In the genomic region with DNA sequence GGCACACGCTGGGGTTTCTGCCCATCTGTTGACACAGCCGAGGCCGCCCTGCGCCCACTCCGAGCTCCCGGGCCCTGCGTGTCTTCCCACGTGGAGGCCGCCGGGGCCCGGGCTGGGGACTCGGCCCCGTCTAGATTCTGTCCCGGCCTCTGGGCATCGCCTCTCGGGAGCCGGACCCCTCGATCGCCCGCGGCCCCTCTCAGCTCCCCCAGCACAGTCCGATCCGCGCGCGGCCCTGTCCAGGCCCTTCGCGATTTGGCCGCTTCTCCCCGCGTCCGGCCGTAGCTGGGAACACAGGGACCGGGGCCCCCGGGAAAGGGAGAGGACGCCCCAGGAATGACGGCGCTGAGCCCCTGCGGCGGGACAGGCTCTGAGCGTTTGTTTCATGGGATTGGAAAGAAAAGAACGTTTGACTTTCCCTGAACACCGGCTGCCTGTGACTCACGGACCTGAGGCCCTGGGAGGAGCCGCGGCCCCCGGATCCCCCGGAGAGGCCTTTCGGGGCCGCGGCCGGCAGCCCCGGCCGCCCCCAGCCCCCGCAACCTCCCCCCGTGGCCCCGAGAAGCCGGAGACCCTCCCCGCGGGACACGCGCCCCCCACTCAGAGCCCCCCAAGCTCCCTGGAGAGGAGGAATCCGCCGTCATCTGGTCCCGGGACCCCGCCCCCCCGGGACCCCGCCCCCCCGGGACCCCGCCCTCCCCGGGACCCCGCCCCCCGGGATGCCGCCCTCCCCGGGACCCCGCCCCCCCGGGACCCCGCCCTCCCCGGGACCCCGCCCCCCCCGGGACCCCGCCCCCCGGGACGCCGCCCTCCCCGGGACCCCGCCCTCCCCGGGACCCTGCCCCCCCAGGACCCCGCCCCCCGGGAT, we compare ENCODE assay signal across 13 cellular contexts.
DNase-seq lines count a peak whose midpoint lies in the region; TF ChIP-seq lines count a peak whose summit lies in the region.
"Had no signal": no experiment of that assay in that cellular context is flagged by ENCODE, and none has a peak within 500 bp of the region (broad histone marks: within the 10 kb centered on the region; RNA-seq: fewer than 3 reads in every experiment).

No MANE protein-coding gene starts in this region.

- no peak overlapping the region for H3K4me3 Mint-ChIP-seq in chondrocyte (ENCODE audit: unreplicated experiment)
- H3K4me3 Mint-ChIP-seq: type B pancreatic cell had no signal

- H3K9ac ChIP-seq in GM23248, result peak overlapping the region; percentile 47
- no peak overlapping the region for H3K9ac ChIP-seq in iPS-18a (ENCODE audit: low read length)
- H3K9ac ChIP-seq in Karpas-422 (ENCODE audit: low read length), result no peak overlapping the region

- DNase-seq in GM23248 (peak; percentile 58), chondrocyte (ENCODE audit: low spot score) (peak; percentile 88), spleen (peak; percentile 67), Karpas-422 (no peak), Ammon's horn (ENCODE audit: low spot score) (no peak), iPS-NIHi11 (ENCODE audit: low spot score) (no peak)
- DNase-seq in central memory CD4-positive, alpha-beta T cell, result no peak
- DNase-seq: activated CD8-positive, alpha-beta memory T cell treated with anti-CD3 and anti-CD28 coated beads, Interleukin-2, amount 50 U/mL, for 4 hours; effector CD8-positive, alpha-beta T cell; midbrain; NCI-H446 treated with DMSO at 0.1 percent for 48 hours had no signal

- H3K9me2 ChIP-seq in GM23248 (ENCODE audit: insufficient read depth), result no peaks in the 10 kb centered on the region
- H3K9me2 ChIP-seq in Karpas-422 (replicated peaks; ENCODE audit: insufficient read depth, low read length), result no peaks in the 10 kb centered on the region

- H3K27ac Mint-ChIP-seq in chondrocyte (ENCODE audit: unreplicated experiment), result no peak overlapping the region
- H3K27ac Mint-ChIP-seq: type B pancreatic cell had no signal

- WGBS in GM23248 (ENCODE audit: low coverage in 1 of 2, low lambda C conversion rate in 2 of 2, missing lambda C conversion rate in 2 of 2), 2 experiments, result 54 to 58% methylated on average over 53 to 84 of the region's 90 CpGs
- WGBS in spleen, 5 donors, result 34 to 75% (median 51%) methylated on average over 12 to 75 of the region's 90 CpGs

- H3K9me3 ChIP-seq in GM23248 (ENCODE audit: low read depth) (no peaks in the 10 kb centered on the region), iPS-18a (ENCODE audit: control insufficient read depth, low read depth, low read length) (no peaks in the 10 kb centered on the region), spleen (peaks cover 0 to 3% (median 0%) of the 10 kb centered on the region in 8 donors), Karpas-422 (ENCODE audit: low read length) (no peaks in the 10 kb centered on the region)

- H3K4me1 ChIP-seq in GM23248 (ENCODE audit: insufficient read depth) (no peaks in the 10 kb centered on the region), iPS-18a (ENCODE audit: control insufficient read depth, low read depth, low read length) (peaks cover 6% of the 10 kb centered on the region), spleen (peaks cover 0 to 5% (median 0%) of the 10 kb centered on the region in 6 donors), Karpas-422 (ENCODE audit: low read length) (no peaks in the 10 kb centered on the region)

- H3K27ac ChIP-seq in GM23248 (no peak overlapping the region), iPS-18a (ENCODE audit: low read length) (no peak overlapping the region), spleen (no peak overlapping the region), Karpas-422 (ENCODE audit: low read length) (no peak overlapping the region)

- no peaks in the 10 kb centered on the region for H3K36me3 ChIP-seq in GM23248 (ENCODE audit: low read depth)
- no peaks in the 10 kb centered on the region for H3K36me3 ChIP-seq in iPS-18a (ENCODE audit: control insufficient read depth, low read depth, low read length)
- no peaks in the 10 kb centered on the region for H3K36me3 ChIP-seq in spleen
- H3K36me3 ChIP-seq in Karpas-422 (ENCODE audit: insufficient read depth, low read length), result no peaks in the 10 kb centered on the region

- H3K79me2 ChIP-seq in GM23248 (ENCODE audit: insufficient read depth), result no peaks in the 10 kb centered on the region
- no peaks in the 10 kb centered on the region for H3K79me2 ChIP-seq in Karpas-422 (ENCODE audit: low read length)

- no peaks in the 10 kb centered on the region for H3K36me3 Mint-ChIP-seq in chondrocyte (ENCODE audit: low read depth)
- H3K36me3 Mint-ChIP-seq: type B pancreatic cell had no signal

- peak overlapping the region; percentile 57 for H3K4me2 ChIP-seq in GM23248 (ENCODE audit: unreplicated experiment)
- H3K4me2 ChIP-seq in Karpas-422 (ENCODE audit: low read depth, low read length, poor library complexity, severe bottlenecking), result no peak overlapping the region

- in situ Hi-C loops in GM23248 (cut with MboI), result no loop called here

- H4K20me1 ChIP-seq in GM23248 (ENCODE audit: insufficient read depth) (no peaks in the 10 kb centered on the region), Karpas-422 (ENCODE audit: insufficient read depth, low read depth, low read length) (no peaks in the 10 kb centered on the region)

- H3K9me3 Mint-ChIP-seq in chondrocyte (ENCODE audit: low read depth), result no peaks in the 10 kb centered on the region
- H3K9me3 Mint-ChIP-seq: type B pancreatic cell had no signal

- H3K27me3 Mint-ChIP-seq in chondrocyte (ENCODE audit: low read depth), result peaks cover 2% of the 10 kb centered on the region
- H3K27me3 Mint-ChIP-seq: type B pancreatic cell had no signal

- TF ChIP-seq POLR2A in spleen (IDR thresholded peaks at IDR 0.05), result no peak

- no peaks in the 10 kb centered on the region; the same call in 1 of the 2 replicates for H3K27me3 ChIP-seq in GM23248 (replicated peaks; ENCODE audit: insufficient read depth)
- H3K27me3 ChIP-seq in iPS-18a (ENCODE audit: control insufficient read depth, insufficient read depth, low read length), result peaks cover 4% of the 10 kb centered on the region
- H3K27me3 ChIP-seq in spleen (replicated peaks in 1 of 7), result peaks cover 0 to 26% (median 10%) of the 10 kb centered on the region in 7 donors
- H3K27me3 ChIP-seq in Karpas-422 (ENCODE audit: low read length), result no peaks in the 10 kb centered on the region

- no peaks in the 10 kb centered on the region for H3K4me1 Mint-ChIP-seq in chondrocyte (ENCODE audit: low read depth)

- 0 out of 2 replicates have a peak overlapping the region, but pooled peaks have one; percentile 26 for H2AFZ ChIP-seq in GM23248
- H2AFZ ChIP-seq in Karpas-422 (ENCODE audit: low read length), result no peak overlapping the region

- no peak for TF ChIP-seq CTCF in chondrocyte (IDR thresholded peaks at IDR 0.05)
- no peak for TF ChIP-seq CTCF in spleen (IDR thresholded peaks at IDR 0.05 in 8 of 11, conservative IDR thresholded peaks at IDR 0.05 in 3 of 11)

- intact Hi-C loops in spleen (cut with DNase I; ENCODE audit: low total_unique reads), result no loop called here

- H3K4me3 ChIP-seq in GM23248 (peak overlapping the region; percentile 54), iPS-18a (ENCODE audit: low read length) (peak overlapping the region; percentile 46), spleen (peak overlapping the region in 4 of 8 donors; percentile 19 to 48 (median 29)), Karpas-422 (ENCODE audit: low read length) (no peak overlapping the region)

- no peaks in the 10 kb centered on the region for H3F3A ChIP-seq in GM23248 (ENCODE audit: insufficient read depth)

Comparison
In these comparisons a context has a peak if more than half of its experiments do, and no peak if none do; other contexts are left out.
1. DNase-seq: peak in GM23248 (single experiment), chondrocyte (single experiment) and spleen (single experiment); none in Karpas-422 (single experiment), central memory CD4-positive, alpha-beta T cell (single experiment), Ammon's horn (single experiment) and iPS-NIHi11 (single experiment).